In genomic region chr17:72403713-72404209, GRCh38 we compare ENCODE assay signal across 1 cellular context.
TF ChIP-seq lines count a peak whose summit lies in the region.

No MANE protein-coding gene starts in this region.

TF ChIP-seq in HepG2, 621 proteins besides CTCF, POLR2A, EP300 and RAD21 (continued from another document and continues in another):
- no peak for TF ChIP-seq ELK4 (CRISPR knock-in tag; IDR thresholded peaks at IDR 0.05; ENCODE audit: borderline replicate concordance)
- peak; percentile 95 for TF ChIP-seq ZNF503 (CRISPR knock-in tag; IDR thresholded peaks at IDR 0.05)
- peak; percentile 79 for TF ChIP-seq THAP11 (CRISPR knock-in tag; IDR thresholded peaks at IDR 0.05)
- TF ChIP-seq FUBP1 (CRISPR knock-in tag; IDR thresholded peaks at IDR 0.05; ENCODE audit: borderline replicate concordance), result no peak
- no peak for TF ChIP-seq ZFP91 (CRISPR knock-in tag; IDR thresholded peaks at IDR 0.05; ENCODE audit: borderline replicate concordance)
- no peak for TF ChIP-seq ZNF597 (CRISPR knock-in tag; IDR thresholded peaks at IDR 0.05)
- TF ChIP-seq ETV5 (CRISPR knock-in tag; IDR thresholded peaks at IDR 0.05; ENCODE audit: borderline replicate concordance), result peak; percentile 97
- peak; percentile 99 for TF ChIP-seq STAT6 (CRISPR knock-in tag; IDR thresholded peaks at IDR 0.05; ENCODE audit: borderline replicate concordance)
- peak; percentile 57 for TF ChIP-seq ASH2L (IDR thresholded peaks at IDR 0.05; ENCODE audit: insufficient read length, low read depth, low read length)
- TF ChIP-seq NPAS2 (CRISPR knock-in tag; IDR thresholded peaks at IDR 0.05; ENCODE audit: borderline replicate concordance), result no peak
- peak; percentile 82 for TF ChIP-seq JUN (CRISPR knock-in tag; IDR thresholded peaks at IDR 0.05)
- no peak for TF ChIP-seq ZNF879 (CRISPR knock-in tag; IDR thresholded peaks at IDR 0.05)
- peak; percentile 94 for TF ChIP-seq HNF4A (CRISPR knock-in tag; IDR thresholded peaks at IDR 0.05)
- TF ChIP-seq ZSCAN22 (CRISPR knock-in tag; IDR thresholded peaks at IDR 0.05), result no peak; the same call in 1 of the 2 replicates
- TF ChIP-seq ETV6 (CRISPR knock-in tag; conservative IDR thresholded peaks at IDR 0.05), result no peak
- peak; percentile 97 for TF ChIP-seq HDAC2 (CRISPR knock-in tag; IDR thresholded peaks at IDR 0.05)
- TF ChIP-seq ZNF75D (CRISPR knock-in tag; IDR thresholded peaks at IDR 0.05; ENCODE audit: borderline replicate concordance), result no peak
- peak; percentile 77; the same call in 1 of the 2 replicates for TF ChIP-seq SPEN (CRISPR knock-in tag; IDR thresholded peaks at IDR 0.05; ENCODE audit: low read depth)
- TF ChIP-seq IKZF4 (CRISPR knock-in tag; IDR thresholded peaks at IDR 0.05; ENCODE audit: borderline replicate concordance, low read depth, not compliant biosample characterization), result peak; percentile 91
- TF ChIP-seq ZC3H4 (CRISPR knock-in tag; IDR thresholded peaks at IDR 0.05; ENCODE audit: borderline replicate concordance), result no peak
- TF ChIP-seq ZNF362 (CRISPR knock-in tag; IDR thresholded peaks at IDR 0.05; ENCODE audit: borderline replicate concordance), result peak; percentile 86
- TF ChIP-seq ZNF383 (CRISPR knock-in tag; IDR thresholded peaks at IDR 0.05; ENCODE audit: borderline replicate concordance), result no peak
- TF ChIP-seq ATF1 (CRISPR knock-in tag; IDR thresholded peaks at IDR 0.05), result peak; percentile 78
- peak; percentile 79; the same call in 1 of the 2 replicates for TF ChIP-seq MIER2 (CRISPR knock-in tag; IDR thresholded peaks at IDR 0.05)
- TF ChIP-seq ZEB1 (IDR thresholded peaks at IDR 0.05; ENCODE audit: insufficient replicate concordance, low read depth), result peak; percentile 71
- peak; percentile 71 for TF ChIP-seq TEAD3 (CRISPR knock-in tag; optimal IDR thresholded peaks at IDR 0.05; ENCODE audit: borderline replicate concordance)
- TF ChIP-seq TGIF2 (CRISPR knock-in tag; IDR thresholded peaks at IDR 0.05), result peak; percentile 82
- TF ChIP-seq ZMYM4 (CRISPR knock-in tag; IDR thresholded peaks at IDR 0.05), result peak; percentile 93
- TF ChIP-seq GPN1 (CRISPR knock-in tag; IDR thresholded peaks at IDR 0.05; ENCODE audit: borderline replicate concordance), result no peak
- peak; percentile 97 for TF ChIP-seq SP5 (CRISPR knock-in tag; IDR thresholded peaks at IDR 0.05; ENCODE audit: borderline replicate concordance, low read depth)
- TF ChIP-seq HOXA9 (CRISPR knock-in tag; IDR thresholded peaks at IDR 0.05; ENCODE audit: borderline replicate concordance), result no peak
- TF ChIP-seq ZFY (CRISPR knock-in tag; IDR thresholded peaks at IDR 0.05), result no peak
- TF ChIP-seq ZNF510 (CRISPR knock-in tag; IDR thresholded peaks at IDR 0.05; ENCODE audit: low read depth), result no peak; the same call in 1 of the 2 replicates
- no peak for TF ChIP-seq CERS6 (CRISPR knock-in tag; IDR thresholded peaks at IDR 0.05)
- no peak for TF ChIP-seq MTF1 (CRISPR knock-in tag; IDR thresholded peaks at IDR 0.05)
- TF ChIP-seq ZNF775 (CRISPR knock-in tag; IDR thresholded peaks at IDR 0.05; ENCODE audit: borderline replicate concordance), result no peak
- TF ChIP-seq HMGA1 (CRISPR knock-in tag; conservative IDR thresholded peaks at IDR 0.05), result no peak
- TF ChIP-seq ZNF432 (CRISPR knock-in tag; IDR thresholded peaks at IDR 0.05; ENCODE audit: borderline replicate concordance), result no peak
- no peak for TF ChIP-seq MXI1 (IDR thresholded peaks at IDR 0.05; ENCODE audit: borderline replicate concordance, low read depth, low read length)
- TF ChIP-seq ARNTL (CRISPR knock-in tag; IDR thresholded peaks at IDR 0.05), result peak; percentile 91
- no peak for TF ChIP-seq ZNF446 (CRISPR knock-in tag; IDR thresholded peaks at IDR 0.05)
- peak; percentile 46; the same call in 1 of the 2 replicates for TF ChIP-seq PHF20 (CRISPR knock-in tag; IDR thresholded peaks at IDR 0.05)
- TF ChIP-seq ZNF737 (CRISPR knock-in tag; IDR thresholded peaks at IDR 0.05; ENCODE audit: borderline replicate concordance), result no peak; the same call in 1 of the 2 replicates
- TF ChIP-seq ZNF740 (CRISPR knock-in tag; IDR thresholded peaks at IDR 0.05), result peak; percentile 25; the same call in 1 of the 2 replicates
- TF ChIP-seq TERF1 (CRISPR knock-in tag; IDR thresholded peaks at IDR 0.05), result no peak
- 0 out of 2 replicates have a peak, but pooled peaks have one; percentile 29 for TF ChIP-seq HIC2 (CRISPR knock-in tag; IDR thresholded peaks at IDR 0.05; ENCODE audit: low read depth)
- TF ChIP-seq ZNF629 (CRISPR knock-in tag; conservative IDR thresholded peaks at IDR 0.05), result peak; percentile 36; the same call in 1 of the 2 replicates
- TF ChIP-seq DDIT3 (CRISPR knock-in tag; IDR thresholded peaks at IDR 0.05), result no peak
